Comparison of ENCODE assay signal across 25 cellular contexts in the genomic region with DNA sequence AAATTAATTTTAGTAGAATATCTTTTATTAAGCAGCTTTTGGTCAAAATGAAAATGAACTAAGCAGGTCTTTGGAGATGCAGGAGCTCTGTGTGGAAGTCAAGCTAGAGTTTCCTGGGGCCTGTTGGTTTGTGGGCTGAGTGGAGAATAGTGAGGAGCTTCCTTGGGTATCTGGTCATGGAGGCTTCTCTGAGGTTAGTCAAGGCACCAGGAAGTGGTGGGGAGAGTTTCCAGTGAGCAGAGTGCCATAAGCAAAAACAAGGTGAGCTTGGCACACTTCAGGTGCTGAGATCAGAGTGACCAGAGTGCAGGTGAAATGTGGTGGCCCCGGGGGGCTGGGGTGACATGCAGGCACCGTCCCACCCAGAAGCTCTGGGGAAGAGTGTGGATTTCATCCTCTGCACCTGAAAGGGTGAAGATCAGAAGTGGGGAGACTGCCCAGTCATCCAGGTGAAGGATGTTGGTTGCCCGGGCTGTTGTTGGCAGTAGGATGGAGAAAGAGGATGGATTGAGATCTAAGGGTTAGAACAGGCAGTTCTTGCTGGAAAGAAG.
DNase-seq lines count a peak whose midpoint lies in the region; ATAC-seq and TF ChIP-seq lines count a peak whose summit lies in the region.
"Had no signal": no experiment of that assay in that cellular context is flagged by ENCODE, and none has a peak within 500 bp of the region (broad histone marks: within the 10 kb centered on the region; RNA-seq: fewer than 3 reads in every experiment).

No MANE protein-coding gene starts in this region.

- H3K27me3 ChIP-seq in stomach: no peaks in the 10 kb centered on the region
- H3K27me3 ChIP-seq: adrenal gland, brain microvascular endothelial cell, SJSA1, spleen had no signal

- intact Hi-C loops in activated T-helper 1 cell treated with anti-CD3 and anti-CD28 coated beads, Interleukin-12 subunit alpha, Interleukin-12 subunit beta, Interleukin-2, Interleukin-4 antibody, amounts not matched to agents 30 ng/mL and 10 ng/mL and 1 ng/mL, durations not matched to agents 14 hours and 24 hours and 36 hours (cut with micrococcal nuclease): no loop called here
- intact Hi-C loops in stomach (cut with DNase I; ENCODE audit: low total_unique reads): no loop called here

- peaks cover 26 to 41% (median 38%) of the 10 kb centered on the region in 4 donors for H3K36me3 ChIP-seq in stomach

- H3K4me1 Mint-ChIP-seq in stimulated activated naive CD8-positive, alpha-beta T cell treated with anti-CD3 and anti-CD28 coated beads, Interleukin-15, Interleukin-2, amounts not matched to agents 100 ng/mL and 50 ng/mL, for 24 hours (ENCODE audit: low read depth): peaks cover 14% of the 10 kb centered on the region
- peaks cover 9% of the 10 kb centered on the region for H3K4me1 Mint-ChIP-seq in activated T-helper 1 cell treated with anti-CD3 and anti-CD28 coated beads, Interleukin-12 subunit alpha, Interleukin-12 subunit beta, Interleukin-2, Interleukin-4 antibody, amounts not matched to agents 30 ng/mL and 10 ng/mL and 1 ng/mL, durations not matched to agents 14 hours and 24 hours and 36 hours (ENCODE audit: low read depth)
- H3K4me1 Mint-ChIP-seq in memory B cell: no peaks in the 10 kb centered on the region
- H3K4me1 Mint-ChIP-seq: neural crest cell had no signal

- no peak for TF ChIP-seq POLR2A in stomach (IDR thresholded peaks at IDR 0.05)

- no peak for TF ChIP-seq EP300 in stomach (IDR thresholded peaks at IDR 0.05)

- DNase-seq in stimulated activated naive CD8-positive, alpha-beta T cell treated with anti-CD3 and anti-CD28 coated beads, Interleukin-15, Interleukin-2, amounts not matched to agents 100 U/mL and 50 U/mL, for 24 hours: no peak
- no peak for DNase-seq in activated T-helper 1 cell treated with anti-CD3 and anti-CD28 coated beads, Interleukin-12 subunit alpha, Interleukin-12 subunit beta, Interleukin-2, Interleukin-4 antibody, amounts not matched to agents 30 ng/mL and 10 ng/mL and 1 ng/mL, durations not matched to agents 14 hours and 24 hours and 36 hours (ENCODE audit: low spot score)
- no peak for DNase-seq in memory B cell (ENCODE audit: low spot score in 2 of 2)
- DNase-seq in dedifferentiated amniotic fluid mesenchymal stem cell (ENCODE audit: extremely low spot score): no peak
- no peak for DNase-seq in stomach
- DNase-seq in superior temporal gyrus (ENCODE audit: extremely low spot score): no peak
- DNase-seq: activated CD4-positive, CD25-positive, alpha-beta regulatory T cell treated with anti-CD3 and anti-CD28 coated beads, Interleukin-2, amount 50 U/mL, for 72 hours; adrenal gland; brain microvascular endothelial cell; effector CD4-positive, alpha-beta T cell; glutamatergic neuron; GM23248; HFFc6; NCI-H1417 treated with DMSO at 0.1 percent for 48 hours; NCI-H748 treated with DMSO at 0.1 percent for 48 hours; right cardiac atrium; spleen had no signal

- H3K9me3 ChIP-seq in stomach: peaks cover 0 to 12% (median 10%) of the 10 kb centered on the region in 4 donors
- H3K9me3 ChIP-seq: SJSA1 had no signal

- H3K4me3 ChIP-seq in stomach: no peak overlapping the region
- H3K4me3 ChIP-seq: adrenal gland, GM23248, SJSA1, spleen had no signal

- no peaks in the 10 kb centered on the region for H3K27me3 Mint-ChIP-seq in stimulated activated naive CD8-positive, alpha-beta T cell treated with anti-CD3 and anti-CD28 coated beads, Interleukin-15, Interleukin-2, amounts not matched to agents 100 ng/mL and 50 ng/mL, for 24 hours
- peaks cover 6% of the 10 kb centered on the region for H3K27me3 Mint-ChIP-seq in activated T-helper 1 cell treated with anti-CD3 and anti-CD28 coated beads, Interleukin-12 subunit alpha, Interleukin-12 subunit beta, Interleukin-2, Interleukin-4 antibody, amounts not matched to agents 30 ng/mL and 10 ng/mL and 1 ng/mL, durations not matched to agents 14 hours and 24 hours and 36 hours (ENCODE audit: insufficient read depth)
- H3K27me3 Mint-ChIP-seq in memory B cell: no peaks in the 10 kb centered on the region

- H3K4me3 Mint-ChIP-seq in stimulated activated naive CD8-positive, alpha-beta T cell treated with anti-CD3 and anti-CD28 coated beads, Interleukin-15, Interleukin-2, amounts not matched to agents 100 ng/mL and 50 ng/mL, for 24 hours: no peak overlapping the region
- no peak overlapping the region for H3K4me3 Mint-ChIP-seq in activated T-helper 1 cell treated with anti-CD3 and anti-CD28 coated beads, Interleukin-12 subunit alpha, Interleukin-12 subunit beta, Interleukin-2, Interleukin-4 antibody, amounts not matched to agents 30 ng/mL and 10 ng/mL and 1 ng/mL, durations not matched to agents 14 hours and 24 hours and 36 hours
- no peak overlapping the region for H3K4me3 Mint-ChIP-seq in memory B cell
- H3K4me3 Mint-ChIP-seq: HFFc6; neural crest cell; T-helper 1 cell treated with Interleukin-12 subunit alpha and Interleukin-12 subunit beta and Interleukin-4 antibody, amounts not matched to agents 30 μg/mL and 1 μg/mL, for 36 hours had no signal

- peaks cover 35% of the 10 kb centered on the region for H3K36me3 Mint-ChIP-seq in stimulated activated naive CD8-positive, alpha-beta T cell treated with anti-CD3 and anti-CD28 coated beads, Interleukin-15, Interleukin-2, amounts not matched to agents 100 ng/mL and 50 ng/mL, for 24 hours (ENCODE audit: low read depth)
- peaks cover 25% of the 10 kb centered on the region for H3K36me3 Mint-ChIP-seq in activated T-helper 1 cell treated with anti-CD3 and anti-CD28 coated beads, Interleukin-12 subunit alpha, Interleukin-12 subunit beta, Interleukin-2, Interleukin-4 antibody, amounts not matched to agents 30 ng/mL and 10 ng/mL and 1 ng/mL, durations not matched to agents 14 hours and 24 hours and 36 hours (ENCODE audit: low read depth)
- H3K36me3 Mint-ChIP-seq in memory B cell: peaks cover 27% of the 10 kb centered on the region

- H3K4me1 ChIP-seq in stomach: no peaks in the 10 kb centered on the region
- H3K4me1 ChIP-seq: adrenal gland, SJSA1 had no signal

- peaks cover 5% of the 10 kb centered on the region for H3K9me3 Mint-ChIP-seq in stimulated activated naive CD8-positive, alpha-beta T cell treated with anti-CD3 and anti-CD28 coated beads, Interleukin-15, Interleukin-2, amounts not matched to agents 100 ng/mL and 50 ng/mL, for 24 hours
- H3K9me3 Mint-ChIP-seq in activated T-helper 1 cell treated with anti-CD3 and anti-CD28 coated beads, Interleukin-12 subunit alpha, Interleukin-12 subunit beta, Interleukin-2, Interleukin-4 antibody, amounts not matched to agents 30 ng/mL and 10 ng/mL and 1 ng/mL, durations not matched to agents 14 hours and 24 hours and 36 hours: peaks cover 5% of the 10 kb centered on the region
- peaks cover 5% of the 10 kb centered on the region for H3K9me3 Mint-ChIP-seq in memory B cell

- H3K27ac ChIP-seq in stomach: no peak overlapping the region
- H3K27ac ChIP-seq: adrenal gland, brain microvascular endothelial cell, C4-2B, epithelial cell of prostate, GM23248, KMS-11, SJSA1, spleen had no signal

- 91 to 96% (median 94%) methylated on average over 3 of the region's 3 CpGs for WGBS in stomach, 5 donors

- peak overlapping the region; percentile 41 for H3K27ac Mint-ChIP-seq in stimulated activated naive CD8-positive, alpha-beta T cell treated with anti-CD3 and anti-CD28 coated beads, Interleukin-15, Interleukin-2, amounts not matched to agents 100 ng/mL and 50 ng/mL, for 24 hours
- H3K27ac Mint-ChIP-seq in activated T-helper 1 cell treated with anti-CD3 and anti-CD28 coated beads, Interleukin-12 subunit alpha, Interleukin-12 subunit beta, Interleukin-2, Interleukin-4 antibody, amounts not matched to agents 30 ng/mL and 10 ng/mL and 1 ng/mL, durations not matched to agents 14 hours and 24 hours and 36 hours: peak overlapping the region; percentile 51
- H3K27ac Mint-ChIP-seq in memory B cell: peak overlapping the region; percentile 29
- H3K27ac Mint-ChIP-seq: HFFc6; T-helper 1 cell treated with Interleukin-12 subunit alpha and Interleukin-12 subunit beta and Interleukin-4 antibody, amounts not matched to agents 30 μg/mL and 1 μg/mL, for 36 hours had no signal

- no peak for ATAC-seq in stimulated activated naive CD8-positive, alpha-beta T cell treated with anti-CD3 and anti-CD28 coated beads, Interleukin-15, Interleukin-2, amounts not matched to agents 100 U/mL and 50 U/mL, for 24 hours
- ATAC-seq in memory B cell (ENCODE audit: low read depth) (no peak), GM18861 (IDR thresholded peaks at IDR 0.05; ENCODE audit: unreplicated experiment) (no peak)

- TF ChIP-seq CTCF in stomach (IDR thresholded peaks at IDR 0.05): no peak
